In the genomic region with DNA sequence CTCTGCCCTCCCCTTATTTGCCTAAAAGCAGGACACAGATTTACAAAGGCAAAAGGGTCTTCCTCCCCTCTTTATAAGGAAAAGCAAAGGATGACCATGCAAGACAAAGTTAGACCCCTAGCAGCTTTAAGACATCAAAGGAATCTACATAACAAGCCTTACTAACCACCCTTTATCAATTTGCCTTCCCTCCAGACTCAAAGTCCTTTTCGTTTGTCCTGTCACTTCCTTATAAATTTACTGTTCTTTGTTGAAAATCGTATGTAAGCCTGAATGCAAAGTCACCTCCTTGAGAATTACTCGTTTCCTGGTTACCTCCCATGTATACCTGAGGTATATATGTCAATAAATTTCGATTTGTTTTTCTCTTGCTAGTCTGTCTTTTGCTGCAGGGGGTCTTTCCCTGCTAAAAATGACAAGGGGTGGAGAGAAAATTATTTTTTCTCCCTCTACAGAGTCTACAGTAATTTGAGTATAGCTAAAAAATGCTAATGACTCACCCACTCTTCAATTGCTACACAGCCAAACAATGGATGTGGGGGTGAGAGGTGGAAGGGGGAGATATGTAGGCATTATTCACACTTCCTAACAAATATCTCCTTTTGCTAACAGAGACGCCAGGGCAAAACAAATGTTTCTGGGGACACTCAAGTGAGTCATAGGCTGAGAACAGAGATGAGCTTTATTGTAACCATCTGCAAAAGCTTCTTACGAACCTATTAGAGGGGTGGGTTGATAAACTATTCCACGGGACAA, we compare ENCODE assay signal across 8 cellular contexts. TPM values are rescaled to one million over a fixed set of nuclear protein-coding genes. Genes with fewer than 3 reads are reported as not detected.
A peak's percentile ranks its signal among the peaks of the same experiment; 100 is the strongest.
DNase-seq lines count a peak whose midpoint lies in the region.

No MANE protein-coding gene starts in this region.

- DNase-seq in COLO829 (ENCODE audit: low spot score): peak; percentile 76
- DNase-seq in Karpas-422: peak; percentile 76
- DNase-seq in dedifferentiated amniotic fluid mesenchymal stem cell (ENCODE audit: extremely low spot score): peak; percentile 57
- peak; percentile 80 for DNase-seq in mesendoderm
- DNase-seq in NCI-H2029 (lab: John Stamatoyannopoulos, UW): no peak
- no peak for DNase-seq in posterior vena cava (ENCODE audit: low spot score)
- no peak for DNase-seq in T-helper 9 cell
- DNase-seq in activated CD4-positive, alpha-beta T cell treated with anti-CD3 and anti-CD28 coated beads, Interleukin-2, amount 50 U/mL, for 1 hour: no peak

- H3K36me3 ChIP-seq in Karpas-422 (ENCODE audit: insufficient read depth, low read length) (no peaks in the 10 kb centered on the region), mesendoderm (ENCODE audit: control insufficient read depth, insufficient read depth, low read length) (no peaks in the 10 kb centered on the region)

- H4K5ac ChIP-seq in mesendoderm (ENCODE audit: low read length): no peak overlapping the region

- H3K4me2 ChIP-seq in Karpas-422 (ENCODE audit: low read depth, low read length, poor library complexity, severe bottlenecking): peak overlapping the region; percentile 95
- peak overlapping the region; percentile 17 for H3K4me2 ChIP-seq in mesendoderm (ENCODE audit: low read length)

- H3K9ac ChIP-seq in Karpas-422 (ENCODE audit: low read length): peak overlapping the region; percentile 67
- no peak overlapping the region for H3K9ac ChIP-seq in mesendoderm (ENCODE audit: low read length)

- no peak overlapping the region for H4K8ac ChIP-seq in mesendoderm (ENCODE audit: low read depth, low read length)

- no peaks in the 10 kb centered on the region for H3K9me2 ChIP-seq in Karpas-422 (replicated peaks; ENCODE audit: insufficient read depth, low read length)

- no peak overlapping the region for H3K56ac ChIP-seq in mesendoderm (ENCODE audit: low read length)

- H4K20me1 ChIP-seq in Karpas-422 (ENCODE audit: insufficient read depth, low read depth, low read length): no peaks in the 10 kb centered on the region

- no peak overlapping the region for H2BK120ac ChIP-seq in mesendoderm (ENCODE audit: low read depth, low read length)

- no peak overlapping the region for H3K4ac ChIP-seq in mesendoderm (ENCODE audit: low read depth, low read length)

- H3K27me3 ChIP-seq in Karpas-422 (ENCODE audit: low read length) (no peaks in the 10 kb centered on the region), mesendoderm (ENCODE audit: insufficient read depth, low read length, poor library complexity) (peaks cover 16% of the 10 kb centered on the region)

- no peaks in the 10 kb centered on the region for H3K79me1 ChIP-seq in mesendoderm (ENCODE audit: low read length)

- H3K27ac ChIP-seq in Karpas-422 (ENCODE audit: low read length) (peak overlapping the region; percentile 100), mesendoderm (ENCODE audit: low read depth, low read length) (no peak overlapping the region)

- no peak overlapping the region for H3K18ac ChIP-seq in mesendoderm (ENCODE audit: low read length)

- no peak overlapping the region for H2AFZ ChIP-seq in Karpas-422 (ENCODE audit: low read length)

- intact Hi-C loops in posterior vena cava (cut with DNase I): no loop called here

- no CpG with 5 or more reads among the region's 7 CpGs for whole genome bisulfite sequencing in mesendoderm (ENCODE audit: extremely low coverage, insufficient coverage, low lambda C conversion rate)

- H3K23ac ChIP-seq in mesendoderm (ENCODE audit: low read length): no peak overlapping the region

- H2AK5ac ChIP-seq in mesendoderm (ENCODE audit: low read length): no peak overlapping the region

- H3K4me3 ChIP-seq in Karpas-422 (ENCODE audit: low read length) (peak overlapping the region; percentile 54), mesendoderm (ENCODE audit: low read length) (no peak overlapping the region)

- H2BK15ac ChIP-seq in mesendoderm (replicated peaks; ENCODE audit: low read depth): no peak overlapping the region

- H3K79me2 ChIP-seq in Karpas-422 (ENCODE audit: low read length): peaks cover 34% of the 10 kb centered on the region
- no peaks in the 10 kb centered on the region for H3K79me2 ChIP-seq in mesendoderm (ENCODE audit: control insufficient read depth, insufficient read depth, low read length)

- H3K4me1 ChIP-seq in Karpas-422 (ENCODE audit: low read length) (peaks cover 94% of the 10 kb centered on the region), mesendoderm (ENCODE audit: control insufficient read depth, low read depth, low read length) (peaks cover 13% of the 10 kb centered on the region)

- H2BK5ac ChIP-seq in mesendoderm (ENCODE audit: low read length): no peak overlapping the region

- H3K9me3 ChIP-seq in Karpas-422 (ENCODE audit: low read length): no peaks in the 10 kb centered on the region

RNA-seq across cellular contexts. Expression of gene SCD5, which starts 13.2 kb away (rescaled TPM):
- 14.0 and 14.9 TPM in 2 replicates for total RNA-seq in Karpas-422 (2014; rRNA removed; shearing (Covaris generic); ENCODE audit: low replicate concordance)
- 0.97 TPM for polyA plus RNA-seq in mesendoderm (2013, experiment 1 of 2)
- 0.88 TPM for polyA plus RNA-seq in mesendoderm (2013, experiment 2 of 2)
- total RNA-seq in posterior vena cava: 10 to 100 TPM; 11.9 to 16.7 TPM

Comparison
In these comparisons a context has a peak if more than half of its experiments do, and no peak if none do; other contexts are left out.
1. DNase-seq: peak in COLO829 (single experiment), Karpas-422 (single experiment), dedifferentiated amniotic fluid mesenchymal stem cell (single experiment) and mesendoderm (single experiment); none in NCI-H2029 (single experiment), posterior vena cava (single experiment), T-helper 9 cell (single experiment) and activated CD4-positive, alpha-beta T cell treated with anti-CD3 and anti-CD28 coated beads, Interleukin-2, amount 50 U/mL, for 1 hour (single experiment).